ENCODE assay signal across 7 cellular contexts in the genomic region with DNA sequence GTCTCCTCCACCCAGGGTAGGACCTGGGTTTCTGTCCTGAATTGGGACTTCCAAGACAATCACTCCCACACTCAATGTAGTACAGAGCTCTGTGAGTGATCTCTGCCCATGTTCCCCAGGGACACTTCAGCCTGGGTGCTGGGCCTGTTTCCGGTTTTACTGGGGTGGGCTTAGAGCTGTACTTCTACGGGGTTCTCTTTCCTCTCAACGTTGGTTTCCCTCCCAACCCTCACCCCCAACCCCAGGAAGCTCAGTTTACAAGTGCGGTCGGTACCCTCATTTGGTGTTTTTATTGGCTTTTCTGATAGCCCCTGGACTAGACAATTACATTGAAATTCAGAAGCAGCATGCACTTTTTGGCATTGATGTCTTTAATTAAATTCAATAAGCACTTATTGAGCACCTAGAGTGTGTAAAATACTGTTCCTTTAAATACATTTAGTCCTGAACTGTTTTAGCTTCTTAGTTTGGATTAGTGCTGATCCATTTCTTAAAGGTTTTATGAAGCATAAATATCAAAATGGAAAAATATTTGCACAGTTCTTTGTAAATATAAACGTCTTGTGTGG. TPM values are rescaled to one million over a fixed set of nuclear protein-coding genes. Genes with fewer than 3 reads are reported as not detected.
DNase-seq lines count a peak whose midpoint lies in the region; ATAC-seq, FAIRE-seq and TF ChIP-seq lines count a peak whose summit lies in the region.

No MANE protein-coding gene starts in this region.

- H3K9ac ChIP-seq in endodermal cell (ENCODE audit: extremely low read depth, low read length, poor library complexity, severe bottlenecking) (no peak overlapping the region), skeletal muscle tissue (ENCODE audit: low read depth in 1 of 3, low read length in 3 of 3) (peak overlapping the region in 1 of 3 donors; percentile 57)

- H3K4me3 ChIP-seq in Jurkat, Clone E6-1 (ENCODE audit: low read length), result peak overlapping the region; percentile 21
- H3K4me3 ChIP-seq in endodermal cell (ENCODE audit: low read length), result no peak overlapping the region
- H3K4me3 ChIP-seq in skeletal muscle tissue (ENCODE audit: low read length in 3 of 3), result no peak overlapping the region

- no peaks in the 10 kb centered on the region for H3K27me3 Mint-ChIP-seq in endodermal cell (ENCODE audit: insufficient read depth)

- H3K27ac Mint-ChIP-seq in endodermal cell, result no peak overlapping the region

- peak; percentile 37 for ATAC-seq in GM18517 (IDR thresholded peaks at IDR 0.05; ENCODE audit: unreplicated experiment)

- no peak for TF ChIP-seq POLR2A in GM12891 (IDR thresholded peaks at IDR 0.05; ENCODE audit: low read depth, low read length)

- H3K4me1 Mint-ChIP-seq in endodermal cell, result peaks cover 2% of the 10 kb centered on the region

- H3K36me3 Mint-ChIP-seq in endodermal cell (ENCODE audit: low read depth), result no peaks in the 10 kb centered on the region

- 56 to 100% methylated on average over 1 to 6 of the region's 6 CpGs for WGBS in endodermal cell (ENCODE audit: insufficient coverage in 1 of 2, insufficient read length in 1 of 2), 2 experiments

- FAIRE-seq in GM12891 (lab: Jason Lieb, UNC), result no peak

- H3K9me3 ChIP-seq in endodermal cell (ENCODE audit: control insufficient read depth, low read length), result no peaks in the 10 kb centered on the region
- no peaks in the 10 kb centered on the region for H3K9me3 ChIP-seq in skeletal muscle tissue (ENCODE audit: control insufficient read depth in 3 of 3, low read length in 3 of 3)

- H3K4me3 Mint-ChIP-seq in endodermal cell, result no peak overlapping the region

- H3K27me3 ChIP-seq in endodermal cell (ENCODE audit: control insufficient read depth, insufficient read depth, low read length, poor library complexity, severe bottlenecking) (no peaks in the 10 kb centered on the region), skeletal muscle tissue (ENCODE audit: control insufficient read depth in 3 of 3, insufficient read depth in 3 of 3, low read length in 3 of 3) (no peaks in the 10 kb centered on the region)

- no peaks in the 10 kb centered on the region for H3K9me3 Mint-ChIP-seq in endodermal cell

- no peak for TF ChIP-seq CTCF in endodermal cell (conservative IDR thresholded peaks at IDR 0.05)

- no peak for DNase-seq in Jurkat, Clone E6-1 (ENCODE audit: low read depth, low spot score)
- DNase-seq in endodermal cell (no peak), CD1c-positive myeloid dendritic cell (ENCODE audit: extremely low spot score) (no peak), GM12891 (ENCODE audit: insufficient read length, low spot score) (no peak)
- no peak for DNase-seq in activated effector memory CD4-positive, alpha-beta T cell treated with anti-CD3 and anti-CD28 coated beads, Interleukin-2, amount 50 U/mL, for 16 hours

- H3K36me3 ChIP-seq in endodermal cell (ENCODE audit: control insufficient read depth, insufficient read depth, low read length) (no peaks in the 10 kb centered on the region), skeletal muscle tissue (ENCODE audit: control insufficient read depth in 3 of 3, insufficient read depth in 3 of 3, low read length in 3 of 3) (no peaks in the 10 kb centered on the region)

- H3K27ac ChIP-seq in endodermal cell (ENCODE audit: low read depth, low read length), result peak overlapping the region; percentile 3
- peak overlapping the region; percentile 34 for H3K27ac ChIP-seq in skeletal muscle tissue (ENCODE audit: low read depth, low read length)

- no peaks in the 10 kb centered on the region for H3K4me1 ChIP-seq in endodermal cell (ENCODE audit: control insufficient read depth, insufficient read depth, low read length)
- peaks cover 11 to 26% (median 16%) of the 10 kb centered on the region in 3 donors for H3K4me1 ChIP-seq in skeletal muscle tissue (ENCODE audit: control insufficient read depth in 3 of 3, insufficient read depth in 3 of 3, low read length in 3 of 3)

TF ChIP-seq in GM12891, 5 proteins besides CTCF, POLR2A, EP300 and RAD21:
- no peak for TF ChIP-seq PAX5 (IDR thresholded peaks at IDR 0.05; ENCODE audit: insufficient read depth, low read length, severe bottlenecking)
- no peak for TF ChIP-seq POU2F2 (IDR thresholded peaks at IDR 0.05; ENCODE audit: low read depth, low read length)
- TF ChIP-seq POLR2AphosphoS5 (IDR thresholded peaks at IDR 0.05; ENCODE audit: low read depth, low read length), result no peak
- no peak for TF ChIP-seq TAF1 (IDR thresholded peaks at IDR 0.05; ENCODE audit: low read depth, low read length)
- TF ChIP-seq SPI1 (IDR thresholded peaks at IDR 0.05; ENCODE audit: low read depth, low read length), result no peak
TF ChIP-seq in GM12891: peak in this region for 0.

RNA-seq across cellular contexts. Expression of a gene that starts 0.5 kb away (rescaled TPM):
- 17.1 TPM for polyA plus RNA-seq in Jurkat, Clone E6-1 (2012; ENCODE audit: insufficient read depth, insufficient read length)
- total RNA-seq in endodermal cell, result 10 to 100 TPM; 39.3 to 50.9 TPM
- polyA plus RNA-seq in endodermal cell (2013, experiment 1 of 2), result 56.0 TPM
- polyA plus RNA-seq in endodermal cell (2013, experiment 2 of 2), result 46.9 TPM
- 13.0 TPM for total RNA-seq in skeletal muscle tissue
- 5.0 TPM for polyA plus RNA-seq in GM12891 (2012; ENCODE audit: low read depth, missing spikeins)
